13 cellular contexts compared by ENCODE assay signal in the genomic region with DNA sequence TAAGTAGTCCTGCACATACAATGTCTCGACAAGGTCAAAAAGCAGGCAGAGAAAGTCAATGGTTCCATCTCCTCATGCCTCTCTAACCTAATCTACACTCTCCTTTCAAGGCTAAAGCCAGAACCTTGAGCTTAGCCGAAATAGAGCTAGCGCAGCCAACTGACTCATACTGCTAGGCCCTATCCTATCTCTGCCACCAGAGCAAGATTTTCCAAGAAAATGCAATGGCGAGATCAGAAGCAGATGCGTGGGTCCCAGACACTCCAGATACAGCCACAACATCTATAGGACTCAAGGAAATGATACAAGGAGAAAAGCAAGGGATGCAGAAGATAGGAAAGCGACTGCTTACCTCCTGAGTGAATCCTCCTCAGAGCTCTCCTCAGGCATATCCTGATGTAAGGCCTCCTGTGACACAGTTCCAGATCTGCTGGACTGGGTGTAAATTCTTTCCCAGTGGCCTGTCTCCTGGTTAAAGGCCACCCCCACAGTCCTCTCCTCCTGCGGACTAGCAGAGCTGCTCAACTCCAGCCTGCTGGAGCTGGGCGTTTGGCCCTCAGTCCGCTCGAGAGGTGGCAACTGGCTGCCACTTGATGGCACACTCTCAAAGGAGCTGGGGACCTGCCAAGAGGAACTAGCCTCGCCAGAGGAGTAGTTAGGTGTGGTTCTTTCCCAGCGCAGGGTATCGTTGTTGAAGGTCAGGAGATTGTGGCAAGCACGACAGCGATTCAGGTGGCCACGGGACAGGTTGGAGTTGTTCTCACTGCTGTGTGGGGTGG. TPM values are rescaled to one million over a fixed set of nuclear protein-coding genes. Genes with fewer than 3 reads are reported as not detected.
DNase-seq lines count a peak whose midpoint lies in the region; ATAC-seq and TF ChIP-seq lines count a peak whose summit lies in the region.
"Had no signal": no experiment of that assay in that cellular context is flagged by ENCODE, and none has a peak within 500 bp of the region (broad histone marks: within the 10 kb centered on the region; RNA-seq: fewer than 3 reads in every experiment).

No MANE protein-coding gene starts in this region.

- H3K4me1 ChIP-seq in psoas muscle: peaks cover 16% of the 10 kb centered on the region
- H3K4me1 ChIP-seq in SJCRH30: no peaks in the 10 kb centered on the region

- intact Hi-C loops in psoas muscle (cut with DNase I): loop anchor here in 1 of 2 donors (2.0 kb wide), 1 partner anchor 75 kb away; the partner anchor contains the start of genes ATG13 and HARBI1

- CTCF ChIA-PET in RWPE1 (lab: Yijun Ruan, JAX): interaction anchor here (0.6 to 1.6 kb wide), 3 partner anchors 19 to 52 kb away, joined by 3 to 4 read pairs (median 3); no protein-coding TSS in a partner anchor

- peak overlapping the region; percentile 8; the same call in 1 of the 2 replicates for H3K27ac ChIP-seq in RWPE1
- peak overlapping the region; percentile 53 for H3K27ac ChIP-seq in psoas muscle
- H3K27ac ChIP-seq in SJCRH30: no peak overlapping the region

- H3K27me3 ChIP-seq in psoas muscle (ENCODE audit: insufficient read depth in 3 of 3, low read length in 2 of 3) (no peaks in the 10 kb centered on the region), SJCRH30 (no peaks in the 10 kb centered on the region)

- POLR2A ChIA-PET in RWPE1 (lab: Yijun Ruan, JAX; ENCODE audit: low non-redundant PET): no interaction called here

- DNase-seq in HUDEP-2 (lab: John Stamatoyannopoulos, UW; ENCODE audit: unreplicated experiment in 76 of 76): peak in 74 of 76 experiments; percentile 17 to 87 (median 74)
- DNase-seq in RWPE1 (ENCODE audit: low spot score): no peak
- peak; percentile 38 to 85 for DNase-seq in psoas muscle
- DNase-seq in SJCRH30: no peak
- DNase-seq in LoVo (ENCODE audit: low spot score): no peak
- no peak for DNase-seq in stimulated activated CD4-positive, alpha-beta T cell treated with anti-CD3 and anti-CD28 coated beads, Interleukin-12 subunit alpha, Interleukin-12 subunit beta, amount 100 ng/mL, for 4 hours
- DNase-seq: activated B cell treated with CpG ODN at 0.5 μM for 24 hours; activated T-cell treated with anti-CD3 and anti-CD28 coated beads, Interleukin-2, amount 50 U/mL, for 24 hours; CD4-positive, alpha-beta memory T cell; H7; NCI-H2227 treated with DMSO at 0.1 percent for 48 hours had no signal

- H3K36me3 ChIP-seq in psoas muscle (ENCODE audit: insufficient read depth in 1 of 2, low read depth in 1 of 2): peaks cover 0 to 66% of the 10 kb centered on the region in 2 donors
- peaks cover 30% of the 10 kb centered on the region for H3K36me3 ChIP-seq in SJCRH30

- H3K9me3 ChIP-seq in psoas muscle (no peaks in the 10 kb centered on the region), SJCRH30 (replicated peaks) (no peaks in the 10 kb centered on the region)

- TF ChIP-seq CTCF in RWPE1 (conservative IDR thresholded peaks at IDR 0.05; ENCODE audit: low read depth) (no peak), psoas muscle (IDR thresholded peaks at IDR 0.05) (no peak)

- H3K4me3 ChIP-seq in psoas muscle (no peak overlapping the region), SJCRH30 (no peak overlapping the region)

- ATAC-seq in esophagus mucosa (peak; percentile 72), psoas muscle (peak; percentile 68 to 87 (median 86)), HG03159 (IDR thresholded peaks at IDR 0.05; ENCODE audit: unreplicated experiment) (no peak)

- 55 to 74% (median 63%) methylated on average over 16 of the region's 16 CpGs for WGBS in psoas muscle, 3 donors

RNA-seq across cellular contexts. Expression of gene AMBRA1, which starts 52.0 kb away (rescaled TPM):
- total RNA-seq in esophagus mucosa: 16.8 TPM
- 10 to 100 TPM; 10.8 to 23.5 (median 18.5) TPM for total RNA-seq in psoas muscle
- 10 to 100 TPM in 1 of 3 donors, 1 to 10 TPM in 2; 5.1 to 10.8 (median 5.3) TPM for polyA plus RNA-seq in psoas muscle
- total RNA-seq in SJCRH30 (2014; rRNA removed; shearing (Covaris generic)): 23.1 and 23.4 TPM in 2 replicates

Comparison
In these comparisons a context has a peak if more than half of its experiments do, and no peak if none do; other contexts are left out.
1. DNase-seq: peak in HUDEP-2 (74 of 76) and psoas muscle (2 of 2); none in RWPE1 (single experiment), SJCRH30 (0 of 2), LoVo (single experiment) and stimulated activated CD4-positive, alpha-beta T cell treated with anti-CD3 and anti-CD28 coated beads, Interleukin-12 subunit alpha, Interleukin-12 subunit beta, amount 100 ng/mL, for 4 hours (single experiment).